ENCODE assay signal across 28 cellular contexts in the genomic region with DNA sequence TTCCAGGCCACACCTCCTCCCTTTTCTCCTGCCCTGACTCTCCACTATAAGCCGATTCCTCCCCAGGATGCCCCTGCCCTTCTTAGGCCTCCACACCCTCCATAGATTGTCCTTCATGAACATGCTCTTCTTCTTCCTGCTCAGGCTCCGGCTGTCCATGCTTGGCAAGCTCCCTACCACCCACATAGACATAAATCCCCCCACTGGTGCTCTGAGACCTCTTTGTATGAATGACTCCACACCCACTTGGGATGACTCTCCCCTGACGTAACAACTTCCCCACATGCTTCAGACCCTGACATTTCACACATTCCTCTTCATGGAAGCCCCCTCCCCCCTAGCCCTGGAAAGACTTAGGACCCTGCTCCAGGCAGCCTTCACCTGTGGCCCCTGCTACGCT.
"Had no signal": no experiment of that assay in that cellular context is flagged by ENCODE, and none has a peak within 500 bp of the region (broad histone marks: within the 10 kb centered on the region; RNA-seq: fewer than 3 reads in every experiment).

No MANE protein-coding gene starts in this region.

- H3K9ac ChIP-seq: neural progenitor cell, parathyroid adenoma had no signal

- H3K4me2 ChIP-seq: neural progenitor cell, smooth muscle cell had no signal

- H2AFZ ChIP-seq: neural progenitor cell, parathyroid adenoma had no signal

- H3K27ac ChIP-seq: neural progenitor cell, ovary, parathyroid adenoma, psoas muscle, right lobe of liver, skin epidermis, spleen, suprapubic skin, testis, tibial artery, transverse colon, upper lobe of right lung, vagina had no signal

- H3K4me1 ChIP-seq: parathyroid adenoma, psoas muscle, right lobe of liver, spleen, suprapubic skin, testis, tibial artery, transverse colon, upper lobe of right lung, vagina had no signal

- H3K79me2 ChIP-seq: parathyroid adenoma had no signal

- H3K4me3 ChIP-seq: neural progenitor cell, ovary, psoas muscle, right lobe of liver, skin epidermis, smooth muscle cell, spleen, suprapubic skin, testis, tibial artery, transverse colon, upper lobe of right lung, vagina had no signal

- DNase-seq: natural killer cell; occipital lobe; ovary; posterior cingulate gyrus; psoas muscle; right cardiac atrium; right lobe of liver; spleen; stimulated activated CD4-positive, alpha-beta T cell treated with anti-CD3 and anti-CD28 coated beads, Interleukin-12 subunit alpha, Interleukin-12 subunit beta, amount 100 ng/mL, for 4 hours; stimulated activated CD4-positive, alpha-beta T cell treated with anti-CD3 and anti-CD28 coated beads, Interleukin-1b, Interleukin-23, amount 100 ng/mL, for 48 hours; stimulated activated CD4-positive, alpha-beta T cell treated with anti-CD3 and anti-CD28 coated beads, Interleukin-4, amount 100 ng/mL, for 1 hour; stimulated activated CD4-positive, alpha-beta T cell treated with anti-CD3 and anti-CD28 coated beads, Interleukin-4, amount 100 ng/mL, for 4 hours; stimulated activated CD8-positive, alpha-beta memory T cell treated with anti-CD3 and anti-CD28 coated beads, Interleukin-4, amount 100 ng/mL, for 48 hours; stimulated activated naive CD4-positive, alpha-beta T cell; stimulated activated naive CD8-positive, alpha-beta T cell treated with anti-CD3 and anti-CD28 coated beads, Interleukin-15, amount 100 ng/mL, for 72 hours; stimulated activated naive CD8-positive, alpha-beta T cell treated with anti-CD3 and anti-CD28 coated beads, Interleukin-15, Interleukin-2, amounts not matched to agents 100 U/mL and 50 U/mL, for 24 hours; substantia nigra; testis; tibial artery; transverse colon; upper lobe of right lung had no signal

- H3K27me3 ChIP-seq: neural progenitor cell, ovary, right lobe of liver, suprapubic skin, testis, tibial artery, transverse colon, upper lobe of right lung, vagina had no signal

- H3K36me3 ChIP-seq: neural progenitor cell, ovary, right lobe of liver, spleen, suprapubic skin, tibial artery, transverse colon, upper lobe of right lung, vagina had no signal

- ATAC-seq: natural killer cell; psoas muscle; right cardiac atrium; right lobe of liver; stimulated activated memory B cell treated with anti-CD40 and anti-IgM and Interleukin-4, amounts not matched to agents 10 μg/mL and 1 μg/mL and 100 μg/mL, for 72 hours; stimulated activated naive CD8-positive, alpha-beta T cell treated with anti-CD3 and anti-CD28 coated beads, Interleukin-15, amount 100 ng/mL, for 72 hours; stimulated activated naive CD8-positive, alpha-beta T cell treated with anti-CD3 and anti-CD28 coated beads, Interleukin-15, Interleukin-2, amounts not matched to agents 100 U/mL and 50 U/mL, for 24 hours; upper lobe of right lung had no signal

- H3K9me3 ChIP-seq: ovary, psoas muscle, right lobe of liver, suprapubic skin, testis, tibial artery, transverse colon, upper lobe of right lung, vagina had no signal
